Comparison of ENCODE assay signal across 16 cellular contexts in the genomic region with DNA sequence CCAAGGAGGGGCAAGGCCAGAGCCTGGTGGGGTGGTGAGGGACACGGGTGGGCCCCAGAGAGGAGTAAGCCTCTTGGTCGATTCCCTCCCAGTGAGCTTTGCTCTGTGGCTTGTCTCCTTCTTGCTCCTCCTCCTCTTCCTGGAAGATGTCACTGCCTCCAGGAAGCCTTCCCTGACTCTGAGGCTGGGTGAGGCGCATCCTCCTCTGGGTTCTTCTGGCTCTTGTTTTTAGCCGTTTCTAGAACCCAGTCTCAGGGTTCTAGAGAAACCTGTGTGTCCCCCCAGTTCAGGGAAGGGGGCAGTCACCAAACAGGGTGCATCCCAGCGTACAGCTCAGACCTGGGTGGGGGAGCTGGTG. TPM values are rescaled to one million over a fixed set of nuclear protein-coding genes. Genes with fewer than 3 reads are reported as not detected.
DNase-seq lines count a peak whose midpoint lies in the region; ATAC-seq, FAIRE-seq and TF ChIP-seq lines count a peak whose summit lies in the region.
"Had no signal": no experiment of that assay in that cellular context is flagged by ENCODE, and none has a peak within 500 bp of the region (broad histone marks: within the 10 kb centered on the region; RNA-seq: fewer than 3 reads in every experiment).

No MANE protein-coding gene starts in this region.

- peaks cover 34 to 70% (median 50%) of the 10 kb centered on the region in 10 experiments for H3K4me1 ChIP-seq in BLaER1 treated with 17β-estradiol and CSF1 and Interleukin-3, amounts not matched to agents 10 nM and 100 nM
- H3K4me1 ChIP-seq in NT2/D1 (ENCODE audit: insufficient read depth, insufficient read length) (peaks cover 19% of the 10 kb centered on the region), H1 (replicated peaks in 1 of 4; ENCODE audit: control insufficient read depth in 3 of 4, insufficient read depth in 4 of 4, low read length in 3 of 4) (peaks cover 0 to 39% (median 31%) of the 10 kb centered on the region in 4 experiments; a peak in 6 of 7 replicates), neuronal stem cell (ENCODE audit: control insufficient read depth in 2 of 2, insufficient read depth in 1 of 2, low read depth in 1 of 2, low read length in 2 of 2) (peaks cover 36 to 39% of the 10 kb centered on the region in 2 donors)

- H4K91ac ChIP-seq in H1 (replicated peaks; ENCODE audit: insufficient read length, low read length) (peak overlapping the region; percentile 35), neuronal stem cell (ENCODE audit: low read depth, low read length, poor library complexity) (no peak overlapping the region)

- no peak for DNase-seq in NT2/D1 (ENCODE audit: low read depth, low spot score)
- no peak for DNase-seq in H1 (ENCODE audit: low read depth in 1 of 2, low spot score in 2 of 2)
- no peak for DNase-seq in neuronal stem cell (ENCODE audit: low spot score)
- DNase-seq in GM19238 (ENCODE audit: insufficient read length, low spot score) = no peak
- no peak for DNase-seq in occipital lobe (lab: John Stamatoyannopoulos, UW)
- DNase-seq in SIG-M5 treated with dmso at 0.1 percent for 504 hours (lab: John Stamatoyannopoulos, UW; ENCODE audit: unreplicated experiment) = no peak
- DNase-seq: BE2C, DMS53, GF-D8, GM23248, H7 had no signal

- peak overlapping the region in 10 of 11 experiments; percentile 55 to 90 (median 77); a peak in 16 of 22 replicates for H3K4me2 ChIP-seq in BLaER1 treated with 17β-estradiol and CSF1 and Interleukin-3, amounts not matched to agents 10 nM and 100 nM
- H3K4me2 ChIP-seq in H1 (ENCODE audit: insufficient read depth in 1 of 2, low read depth in 2 of 2, low read length in 2 of 2) (no peak overlapping the region), neuronal stem cell (ENCODE audit: insufficient read depth, low read length, poor library complexity, severe bottlenecking) (no peak overlapping the region)

- WGBS in H1 (ENCODE audit: extremely low coverage in 1 of 2, insufficient coverage in 1 of 2, insufficient read length in 1 of 2, insufficient replicate concordance in 2 of 2, low coverage in 1 of 2, low lambda C conversion rate in 2 of 2, missing lambda C conversion rate in 1 of 2), 2 experiments = 80% methylated on average over 2 of the region's 5 CpGs; no CpG with 5 or more reads in 1 of the 2 experiments
- WGBS in neuronal stem cell (ENCODE audit: extremely low coverage in 2 of 2, insufficient read length in 2 of 2, insufficient replicate concordance in 1 of 2), 2 donors = no CpG with 5 or more reads among the region's 5 CpGs

- H3K4me3 ChIP-seq in BLaER1 treated with 17β-estradiol and CSF1 and Interleukin-3, amounts not matched to agents 10 nM and 100 nM = no peak overlapping the region
- H3K4me3 ChIP-seq in NT2/D1 (ENCODE audit: insufficient read length, low read depth) = no peak overlapping the region
- H3K4me3 ChIP-seq in H1 (ENCODE audit: extremely low read depth in 1 of 4, insufficient read depth in 2 of 4, low read depth in 3 of 4, low read length in 4 of 4) = no peak overlapping the region
- no peak overlapping the region for H3K4me3 ChIP-seq in neuronal stem cell (ENCODE audit: low read length in 2 of 2)
- H3K4me3 ChIP-seq: GM23248 had no signal

- H3K4ac ChIP-seq in H1 (replicated peaks; ENCODE audit: insufficient read length, low read depth, low read length) (peak overlapping the region; percentile 81), neuronal stem cell (ENCODE audit: low read length) (no peak overlapping the region)

- H3K23ac ChIP-seq in H1 (ENCODE audit: insufficient read length) = no peak overlapping the region
- peak overlapping the region; percentile 89 for H3K23ac ChIP-seq in neuronal stem cell (ENCODE audit: low read depth, low read length, poor library complexity)

- no peaks in the 10 kb centered on the region; the same call in 1 of the 2 replicates for H3K23me2 ChIP-seq in H1 (ENCODE audit: low read depth, low read length)

- H2BK15ac ChIP-seq in H1 (ENCODE audit: low read length) (no peak overlapping the region), neuronal stem cell (ENCODE audit: low read length) (peak overlapping the region; percentile 74)

- H3K14ac ChIP-seq in H1 (ENCODE audit: insufficient read length) (no peak overlapping the region), neuronal stem cell (ENCODE audit: low read length) (peak overlapping the region; percentile 47)

- TF ChIP-seq CTCF in H1 (IDR thresholded peaks at IDR 0.05; ENCODE audit: control extremely low read depth in 1 of 3, insufficient read depth in 1 of 3, low read depth in 1 of 3, low read length in 3 of 3) = no peak

- H3K36me3 ChIP-seq in BLaER1 treated with 17β-estradiol and CSF1 and Interleukin-3, amounts not matched to agents 10 nM and 100 nM = peaks cover 0 to 16% (median 9%) of the 10 kb centered on the region in 11 experiments; a peak in 8 of 22 replicates
- H3K36me3 ChIP-seq in NT2/D1 (ENCODE audit: insufficient read depth, insufficient read length, low read length) (peaks cover 14% of the 10 kb centered on the region), H1 (ENCODE audit: control insufficient read depth in 2 of 4, insufficient read depth in 4 of 4, low read length in 3 of 4) (peaks cover 0 to 13% (median 9%) of the 10 kb centered on the region in 4 experiments; a peak in 4 of 8 replicates), neuronal stem cell (replicated peaks in 1 of 2; ENCODE audit: control insufficient read depth in 2 of 2, insufficient read depth in 2 of 2, low read length in 2 of 2) (peaks cover 4 to 9% of the 10 kb centered on the region in 2 donors)

- H3K79me2 ChIP-seq in H1 (ENCODE audit: control insufficient read depth in 1 of 2, insufficient read depth in 2 of 2, low read length in 2 of 2) = peaks cover 9 to 67% of the 10 kb centered on the region in 2 experiments; a peak in 3 of 4 replicates

- H3K56ac ChIP-seq in H1 (replicated peaks; ENCODE audit: insufficient read length, low read depth, low read length) = no peak overlapping the region

- H2AK5ac ChIP-seq in H1 (ENCODE audit: low read depth, low read length) = peak overlapping the region; percentile 96; the same call in 1 of the 2 replicates
- peak overlapping the region; percentile 98 for H2AK5ac ChIP-seq in neuronal stem cell (ENCODE audit: low read depth, low read length)

- peak overlapping the region; percentile 48; the same call in 1 of the 2 replicates for H2BK20ac ChIP-seq in H1 (ENCODE audit: low read length)

- H3K27ac ChIP-seq in BLaER1 treated with 17β-estradiol and CSF1 and Interleukin-3, amounts not matched to agents 10 nM and 100 nM = peak overlapping the region in 4 of 11 experiments; percentile 17 to 40 (median 32); a peak in 4 of 22 replicates
- H3K27ac ChIP-seq in H1 (ENCODE audit: low read depth, low read length) (no peak overlapping the region), neuronal stem cell (replicated peaks; ENCODE audit: low read length) (no peak overlapping the region)
- H3K27ac ChIP-seq: GM23248 had no signal

- POLR2A ChIA-PET in H1 (lab: Charles Lee; ENCODE audit: partially characterized antibody) = interaction anchor here (1.0 kb wide), 2 partner anchors 9 to 33 kb away, joined by 3 to 4 read pairs; no protein-coding TSS in a partner anchor

- H3K9ac ChIP-seq in BLaER1 treated with 17β-estradiol and CSF1 and Interleukin-3, amounts not matched to agents 10 nM and 100 nM = 0 out of 22 replicates have a peak overlapping the region, but pooled peaks of 1 of the 11 experiments have one; percentile 50
- H3K9ac ChIP-seq in NT2/D1 (ENCODE audit: insufficient read length, low read depth) (peak overlapping the region; percentile 16), H1 (replicated peaks in 1 of 4; ENCODE audit: extremely low read depth in 1 of 4, low read depth in 3 of 4, low read length in 3 of 4) (no peak overlapping the region), neuronal stem cell (ENCODE audit: low read depth, low read length, poor library complexity) (no peak overlapping the region)
- H3K9ac ChIP-seq: GM23248 had no signal

- CTCF ChIA-PET in H1 (lab: Charles Lee; ENCODE audit: partially characterized antibody) = interaction anchor here (0.9 to 2.7 kb wide), 7 partner anchors 9 to 200 kb away, joined by 3 to 9 read pairs (median 3); no protein-coding TSS in a partner anchor

- peak overlapping the region; percentile 58; the same call in 1 of the 2 replicates for H4K8ac ChIP-seq in H1 (ENCODE audit: extremely low read depth, insufficient read depth, low read length)
- no peak overlapping the region for H4K8ac ChIP-seq in neuronal stem cell (ENCODE audit: low read depth, low read length)

- no peak for ATAC-seq in HG03521 (IDR thresholded peaks at IDR 0.05; ENCODE audit: unreplicated experiment)

- TF ChIP-seq EP300 in H1 (IDR thresholded peaks at IDR 0.05; ENCODE audit: borderline replicate concordance in 1 of 2, low read depth in 2 of 2, low read length in 2 of 2) = no peak

- H3K18ac ChIP-seq in H1 (ENCODE audit: extremely low read depth, low read length) (peak overlapping the region; percentile 87; the same call in 1 of the 2 replicates), neuronal stem cell (ENCODE audit: low read length) (peak overlapping the region; percentile 93)

- no peaks in the 10 kb centered on the region for H3K9me3 ChIP-seq in BLaER1 treated with 17β-estradiol and CSF1 and Interleukin-3, amounts not matched to agents 10 nM and 100 nM (replicated peaks in 1 of 11)
- H3K9me3 ChIP-seq in NT2/D1 (ENCODE audit: insufficient read depth, low read length) = no peaks in the 10 kb centered on the region
- no peaks in the 10 kb centered on the region for H3K9me3 ChIP-seq in H1 (ENCODE audit: insufficient read depth in 2 of 2, low read depth in 1 of 2, low read length in 1 of 2)
- no peaks in the 10 kb centered on the region for H3K9me3 ChIP-seq in neuronal stem cell (replicated peaks in 1 of 2; ENCODE audit: control insufficient read depth in 2 of 2, insufficient read depth in 1 of 2, low read depth in 1 of 2, low read length in 2 of 2)
- H3K9me3 ChIP-seq: BE2C had no signal

- FAIRE-seq in H1 (lab: Jason Lieb, UNC) = no peak
- FAIRE-seq: A204.1 had no signal

- no peak overlapping the region for H4K5ac ChIP-seq in H1 (ENCODE audit: insufficient read length, low read depth, low read length)

- no peak for TF ChIP-seq POLR2A in H1 (IDR thresholded peaks at IDR 0.05; ENCODE audit: control extremely low read depth in 1 of 2, low read depth in 2 of 2, low read length in 2 of 2)

- peaks cover 0 to 93% (median 60%) of the 10 kb centered on the region in 11 experiments; a peak in 16 of 22 replicates for H4K20me1 ChIP-seq in BLaER1 treated with 17β-estradiol and CSF1 and Interleukin-3, amounts not matched to agents 10 nM and 100 nM
- H4K20me1 ChIP-seq in H1 (replicated peaks in 1 of 2; ENCODE audit: control insufficient read depth in 1 of 2, insufficient read depth in 2 of 2, low read length in 2 of 2) = peaks cover 11 to 25% of the 10 kb centered on the region in 2 experiments

- no peaks in the 10 kb centered on the region for H3K27me3 ChIP-seq in BLaER1 treated with 17β-estradiol and CSF1 and Interleukin-3, amounts not matched to agents 10 nM and 100 nM
- H3K27me3 ChIP-seq in NT2/D1 (ENCODE audit: insufficient read depth, insufficient read length) = no peaks in the 10 kb centered on the region
- no peaks in the 10 kb centered on the region for H3K27me3 ChIP-seq in H1 (replicated peaks in 1 of 4; ENCODE audit: control insufficient read depth in 3 of 4, extremely low read depth in 1 of 4, insufficient read depth in 3 of 4, low read length in 3 of 4)
- H3K27me3 ChIP-seq in neuronal stem cell (ENCODE audit: control insufficient read depth in 3 of 3, insufficient read depth in 3 of 3, low read depth in 1 of 3, low read length in 3 of 3) = no peaks in the 10 kb centered on the region
- H3K27me3 ChIP-seq: BE2C had no signal

- H2BK5ac ChIP-seq in H1 (ENCODE audit: low read depth, low read length) = peak overlapping the region; percentile 95; the same call in 1 of the 2 replicates
- H2BK5ac ChIP-seq in neuronal stem cell (ENCODE audit: low read length) = peak overlapping the region; percentile 42

- no peak overlapping the region for H2BK120ac ChIP-seq in H1 (replicated peaks; ENCODE audit: low read depth, low read length)
- peak overlapping the region; percentile 96 for H2BK120ac ChIP-seq in neuronal stem cell (ENCODE audit: low read depth, low read length)

- H2AFZ ChIP-seq in H1 (ENCODE audit: low read length) (no peak overlapping the region), neuronal stem cell (ENCODE audit: low read length) (no peak overlapping the region)
- H2AFZ ChIP-seq: GM23248 had no signal

- TF ChIP-seq RAD21 in H1 (IDR thresholded peaks at IDR 0.05 in 1 of 2, conservative IDR thresholded peaks at IDR 0.05 in 1 of 2; ENCODE audit: low read depth in 2 of 2, low read length in 2 of 2) = no peak

- H3K79me1 ChIP-seq in H1 (ENCODE audit: low read depth, low read length) = peaks cover 38% of the 10 kb centered on the region
- H3K79me1 ChIP-seq in neuronal stem cell (ENCODE audit: low read depth, low read length) = peaks cover 41% of the 10 kb centered on the region

- H2BK12ac ChIP-seq in H1 (ENCODE audit: low read depth, low read length) (peak overlapping the region; percentile 60; the same call in 1 of the 2 replicates), neuronal stem cell (ENCODE audit: low read length) (peak overlapping the region; percentile 94)

RNA-seq across cellular contexts. Expression of gene KIF26A, which starts 12.6 kb away (rescaled TPM):
- total RNA-seq in H1 (2021; fragmentation: NEBNext Ultra II Directional; extraction: Animal tissue kit (Norgen Biotek cat#: 25700)) = 41.6 and 42.3 TPM in 2 replicates
- 11.5 and 25.9 TPM in 2 replicates for polyA plus RNA-seq in H1 (2011; rRNA removed)
- polyA plus RNA-seq in H1 (2011; cell fraction: cytosol; rRNA removed) = 18.3 TPM
- polyA plus RNA-seq in H1 (2011; cell fraction: nucleus; rRNA removed) = 49.7 TPM
- polyA plus RNA-seq in H1 (2012, experiment 1 of 2) = 14.7 to 22.6 TPM (median 20.0 TPM) in 4 replicates
- polyA plus RNA-seq in H1 (2012, experiment 2 of 2) = 16.2 TPM
- polyA plus RNA-seq in H1 (2013, experiment 1 of 2) = 13.6 TPM
- polyA plus RNA-seq in H1 (2013, experiment 2 of 2) = 12.8 TPM
- polyA minus RNA-seq in H1 (2011; rRNA and poly(A)+ RNA removed) = 2.8 and 6.1 TPM in 2 replicates
- polyA minus RNA-seq in H1 (2011; cell fraction: cytosol; rRNA and poly(A)+ RNA removed) = 24.9 TPM
- 24.4 TPM for polyA minus RNA-seq in H1 (2011; cell fraction: nucleus; rRNA and poly(A)+ RNA removed)
- 14.6 TPM for polyA plus RNA-seq in neuronal stem cell (2013, experiment 1 of 2)
- 14.0 TPM for polyA plus RNA-seq in neuronal stem cell (2013, experiment 2 of 2)
- total RNA-seq in occipital lobe = 13.1 TPM
- total RNA-seq: GM23248 had no signal
- polyA plus RNA-seq: AG04450, GM23248, IgD-negative memory B cell had no signal

Comparison
In these comparisons a context has a peak if more than half of its experiments do, and no peak if none do; other contexts are left out.
1. H3K4me2 ChIP-seq: peak in BLaER1 treated with 17β-estradiol and CSF1 and Interleukin-3, amounts not matched to agents 10 nM and 100 nM (10 of 11); none in H1 (0 of 2) and neuronal stem cell (single experiment).